Comparison of ENCODE assay signal across 20 cellular contexts in the genomic region with DNA sequence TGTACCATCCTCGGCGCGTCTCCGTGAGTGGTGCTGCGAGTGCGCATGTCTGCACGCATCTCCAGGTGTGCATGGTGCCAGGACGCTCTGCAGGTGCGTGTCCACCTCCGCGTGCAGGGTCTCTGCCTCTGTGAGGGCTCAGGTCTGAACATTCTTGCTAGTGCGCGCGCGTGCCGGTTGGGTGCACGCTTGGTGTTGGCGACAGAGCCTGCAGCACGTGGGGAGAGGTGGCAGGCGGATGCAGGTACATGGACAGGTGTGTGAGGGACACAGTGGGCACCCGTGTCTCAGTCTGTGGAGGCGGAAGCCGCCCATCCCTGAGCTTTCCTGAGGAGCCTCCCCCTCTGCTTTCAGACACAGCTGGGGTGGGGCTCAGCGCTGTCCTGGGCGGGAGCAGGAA. TPM values are rescaled to one million over a fixed set of nuclear protein-coding genes. Genes with fewer than 3 reads are reported as not detected.
DNase-seq lines count a peak whose midpoint lies in the region; ATAC-seq, FAIRE-seq and TF ChIP-seq lines count a peak whose summit lies in the region.
"Had no signal": no experiment of that assay in that cellular context is flagged by ENCODE, and none has a peak within 500 bp of the region (broad histone marks: within the 10 kb centered on the region; RNA-seq: fewer than 3 reads in every experiment).

No MANE protein-coding gene starts in this region.

- 14% methylated on average over 25 of the region's 25 CpGs for WGBS in K562 (ENCODE audit: insufficient coverage, low coverage, missing lambda C conversion rate)

- no peaks in the 10 kb centered on the region for H3K9me1 ChIP-seq in K562 (ENCODE audit: control insufficient read depth, insufficient read depth, low read length)

- BruUV-seq in K562 (replicated peaks; lab: Mats Ljungman, UMichigan), result no TSS peak

- no peak for TF ChIP-seq EP300 in K562 (IDR thresholded peaks at IDR 0.05; ENCODE audit: low read length)

- H3K9ac ChIP-seq in K562 (ENCODE audit: insufficient read depth in 1 of 2, low read depth in 2 of 2, low read length in 2 of 2), result 0 out of 4 replicates have a peak overlapping the region, but pooled peaks of 1 of the 2 experiments have one; percentile 5

- peak; percentile 5 for DNase-seq in stimulated activated CD4-positive, alpha-beta T cell treated with anti-CD3 and anti-CD28 coated beads, Interleukin-15, amount 100 ng/mL, for 24 hours
- no peak for DNase-seq in stimulated activated CD4-positive, alpha-beta T cell treated with anti-CD3 and anti-CD28 coated beads, Interleukin-1b, Interleukin-23, amount 100 ng/mL, for 48 hours
- DNase-seq in K562 (ENCODE audit: extremely low read depth in 1 of 4, low spot score in 3 of 4), result no peak
- DNase-seq in mucosa of descending colon, result no peak
- DNase-seq in GM03348 (ENCODE audit: low spot score), result no peak
- DNase-seq in NCI-H524 treated with DMSO at 0.1 percent for 48 hours (lab: John Stamatoyannopoulos, UW), result no peak
- DNase-seq: BE2C; CD4-positive, alpha-beta memory T cell; DMS79; GOT3 had no signal

- ATAC-seq in K562 (no peak), mucosa of descending colon (peak; percentile 17), HG03432 (IDR thresholded peaks at IDR 0.05; ENCODE audit: unreplicated experiment) (no peak)
- ATAC-seq: HepG2 had no signal

- POLR2A ChIA-PET in K562 (lab: Yijun Ruan, JAX), result no interaction called here

- no peak overlapping the region for H3K27ac ChIP-seq in K562 (ENCODE audit: extremely low read depth, low read depth, low read length)
- H3K27ac ChIP-seq: C4-2B had no signal

- H3K9me3 ChIP-seq in K562 (replicated peaks; ENCODE audit: control insufficient read depth, insufficient read depth, low read depth, low read length) (no peaks in the 10 kb centered on the region), mucosa of descending colon (no peaks in the 10 kb centered on the region)
- H3K9me3 ChIP-seq: BE2C, HAP-1 had no signal

- intact Hi-C loops in K562 (cut with micrococcal nuclease), result no loop called here
- intact Hi-C loops in mucosa of descending colon (cut with DNase I, micrococcal nuclease), result no loop called here

- TF ChIP-seq RAD21 in K562 (CRISPR knock-in tag; conservative IDR thresholded peaks at IDR 0.05 in 1 of 2, IDR thresholded peaks at IDR 0.05 in 1 of 2), result no peak

- no peaks in the 10 kb centered on the region for H3K36me3 ChIP-seq in K562 (ENCODE audit: control insufficient read depth, insufficient read depth, low read length)
- no peaks in the 10 kb centered on the region for H3K36me3 ChIP-seq in mucosa of descending colon (ENCODE audit: low read depth)
- H3K36me3 ChIP-seq: BE2C, HAP-1 had no signal

- CTCF ChIA-PET in K562 (lab: Yijun Ruan, JAX; ENCODE audit: low intra/inter-chr PET ratio), result no interaction called here

- H3K4me3 ChIP-seq in K562 (no peak overlapping the region), mucosa of descending colon (no peak overlapping the region)
- H3K4me3 ChIP-seq: HAP-1 had no signal

- H3K79me2 ChIP-seq in K562 (ENCODE audit: control insufficient read depth, insufficient read depth, low read length), result no peaks in the 10 kb centered on the region

- H3K4me1 ChIP-seq in K562 (replicated peaks in 1 of 2; ENCODE audit: control insufficient read depth in 2 of 2, insufficient read depth in 2 of 2, low read length in 2 of 2), result peaks cover 0 to 5% of the 10 kb centered on the region in 2 experiments; a peak in 1 of 5 replicates
- H3K4me1 ChIP-seq in mucosa of descending colon (ENCODE audit: low read depth), result no peaks in the 10 kb centered on the region
- H3K4me1 ChIP-seq: BE2C, HAP-1 had no signal

- no peak for FAIRE-seq in K562 (lab: Jason Lieb, UNC)
- FAIRE-seq: A204.1, G401.6, GM12892, GM19239, HepG2 had no signal

- no peak for TF ChIP-seq POLR2A in K562 (conservative IDR thresholded peaks at IDR 0.05)

- peaks cover 0 to 5% of the 10 kb centered on the region in 2 experiments; a peak in 2 of 5 replicates for H3K27me3 ChIP-seq in K562 (ENCODE audit: control insufficient read depth in 2 of 2, insufficient read depth in 2 of 2, low read length in 2 of 2)
- H3K27me3 ChIP-seq: BE2C had no signal

- no peak overlapping the region for H2AFZ ChIP-seq in K562 (ENCODE audit: low read depth, low read length)

- H4K20me1 ChIP-seq in K562 (replicated peaks; ENCODE audit: control insufficient read depth, insufficient read depth, low read length), result no peaks in the 10 kb centered on the region; the same call in 1 of the 2 replicates

- TF ChIP-seq CTCF in K562 (IDR thresholded peaks at IDR 0.05 in 2 of 3, conservative IDR thresholded peaks at IDR 0.05 in 1 of 3; ENCODE audit: insufficient read depth in 2 of 3, low read depth in 1 of 3, low read length in 3 of 3), result no peak
- TF ChIP-seq CTCF in mucosa of descending colon (IDR thresholded peaks at IDR 0.05), result no peak

- no peak overlapping the region for H3K4me2 ChIP-seq in K562 (ENCODE audit: insufficient read depth, low read length)

- in situ Hi-C loops in K562 (cut with MboI), result no loop called here

RNA-seq across cellular contexts. Expression of gene OR10H2, which starts 4.9 kb away (rescaled TPM):
- not detected in 2 replicates for total RNA-seq in K562 (2011; cell fraction: chromatin; rRNA removed; ENCODE audit: low replicate concordance)
- total RNA-seq in K562 (2011; cell fraction: nucleolus; rRNA removed), result not detected in 2 replicates
- not detected in 2 replicates for total RNA-seq in K562 (2011; cell fraction: nucleoplasm; rRNA removed)
- total RNA-seq in K562 (2014; rRNA removed) (not detected in 2 replicates), K562 (2014; rRNA removed; fragmentation: Illumina TruSeq; extraction: Trizol) (not detected in 2 replicates), K562 (2015; rRNA removed; fragmentation: Illumina TruSeq; extraction: Trizol) (not detected in 2 replicates), K562 (2021) (not detected in 2 replicates), mucosa of descending colon (not detected)
- polyA plus RNA-seq in K562 (2011; rRNA removed) (not detected in 2 replicates), K562 (2014; fragmentation: Illumina TruSeq; extraction: Trizol) (not detected in 2 replicates), K562 (2014; fragmentation: Nextera tagmentation; extraction: Ambion mirVana) (not detected), K562 (2014; rRNA removed) (not detected in 2 replicates)
- polyA plus RNA-seq in K562 (2011; cell fraction: cytosol; rRNA removed), result not detected in 2 replicates
- polyA plus RNA-seq in K562 (2011; cell fraction: nucleus; rRNA removed), result not detected in 2 replicates
- not detected in 2 replicates for polyA plus RNA-seq in K562 (2012)
- not detected in 2 replicates for polyA minus RNA-seq in K562 (2011; rRNA and poly(A)+ RNA removed)
- polyA minus RNA-seq in K562 (2011; cell fraction: cytosol; rRNA and poly(A)+ RNA removed), result not detected in 2 replicates
- not detected in 2 replicates for polyA minus RNA-seq in K562 (2011; cell fraction: nucleus; rRNA and poly(A)+ RNA removed)
- total RNA-seq: CD4-positive, alpha-beta memory T cell; HepG2; HT1080 had no signal
- polyA plus RNA-seq: AG04450; CD4-positive, alpha-beta memory T cell; HepG2 had no signal

RNA-seq across cellular contexts. Expression of gene OR10H3, which starts 14.8 kb away (rescaled TPM):
- total RNA-seq in K562 (2011; cell fraction: chromatin; rRNA removed; ENCODE audit: low replicate concordance), result not detected in 2 replicates
- not detected in 2 replicates for total RNA-seq in K562 (2011; cell fraction: nucleolus; rRNA removed)
- total RNA-seq in K562 (2011; cell fraction: nucleoplasm; rRNA removed), result not detected in 2 replicates
- total RNA-seq in K562 (2014; rRNA removed), result not detected in 2 replicates
- not detected in 2 replicates for total RNA-seq in K562 (2014; rRNA removed; fragmentation: Illumina TruSeq; extraction: Trizol)
- not detected in 2 replicates for total RNA-seq in K562 (2015; rRNA removed; fragmentation: Illumina TruSeq; extraction: Trizol)
- total RNA-seq in K562 (2021), result not detected in 2 replicates
- not detected in 2 replicates for polyA plus RNA-seq in K562 (2011; rRNA removed)
- polyA plus RNA-seq in K562 (2011; cell fraction: cytosol; rRNA removed), result not detected in 2 replicates
- not detected in 2 replicates for polyA plus RNA-seq in K562 (2011; cell fraction: nucleus; rRNA removed)
- polyA plus RNA-seq in K562 (2012), result not detected in 2 replicates
- polyA plus RNA-seq in K562 (2014; fragmentation: Illumina TruSeq; extraction: Trizol), result not detected in 2 replicates
- polyA plus RNA-seq in K562 (2014; fragmentation: Nextera tagmentation; extraction: Ambion mirVana), result not detected
- polyA plus RNA-seq in K562 (2014; rRNA removed), result not detected in 2 replicates
- polyA minus RNA-seq in K562 (2011; rRNA and poly(A)+ RNA removed), result not detected in 2 replicates
- polyA minus RNA-seq in K562 (2011; cell fraction: cytosol; rRNA and poly(A)+ RNA removed), result not detected in 2 replicates
- not detected in 2 replicates for polyA minus RNA-seq in K562 (2011; cell fraction: nucleus; rRNA and poly(A)+ RNA removed)
- total RNA-seq in mucosa of descending colon, result not detected
- total RNA-seq: CD4-positive, alpha-beta memory T cell; HepG2; HT1080 had no signal
- polyA plus RNA-seq: AG04450; CD4-positive, alpha-beta memory T cell; HepG2 had no signal

RNA-seq across cellular contexts. Expression of gene CYP4F12, which starts 50.1 kb away (rescaled TPM):
- not detected in 2 replicates for total RNA-seq in K562 (2011; cell fraction: chromatin; rRNA removed; ENCODE audit: low replicate concordance)
- total RNA-seq in K562 (2011; cell fraction: nucleolus; rRNA removed), result not detected in 2 replicates
- total RNA-seq in K562 (2011; cell fraction: nucleoplasm; rRNA removed), result not detected in 2 replicates
- not detected in 2 replicates for total RNA-seq in K562 (2014; rRNA removed)
- total RNA-seq in K562 (2014; rRNA removed; fragmentation: Illumina TruSeq; extraction: Trizol), result not detected in 2 replicates
- total RNA-seq in K562 (2015; rRNA removed; fragmentation: Illumina TruSeq; extraction: Trizol), result not detected in 2 replicates
- total RNA-seq in K562 (2021), result not detected in 2 replicates
- not detected in 2 replicates for polyA plus RNA-seq in K562 (2011; rRNA removed)
- not detected in 2 replicates for polyA plus RNA-seq in K562 (2011; cell fraction: cytosol; rRNA removed)
- polyA plus RNA-seq in K562 (2011; cell fraction: nucleus; rRNA removed), result not detected in 2 replicates
- 0.06 TPM in 1 of 2 replicates, not detected in the other for polyA plus RNA-seq in K562 (2012)
- not detected in 2 replicates for polyA plus RNA-seq in K562 (2014; fragmentation: Illumina TruSeq; extraction: Trizol)
- polyA plus RNA-seq in K562 (2014; fragmentation: Nextera tagmentation; extraction: Ambion mirVana), result not detected
- not detected in 2 replicates for polyA plus RNA-seq in K562 (2014; rRNA removed)
- not detected in 2 replicates for polyA minus RNA-seq in K562 (2011; rRNA and poly(A)+ RNA removed)
- not detected in 2 replicates for polyA minus RNA-seq in K562 (2011; cell fraction: cytosol; rRNA and poly(A)+ RNA removed)
- polyA minus RNA-seq in K562 (2011; cell fraction: nucleus; rRNA and poly(A)+ RNA removed), result not detected in 2 replicates
- 100 to 1,000 TPM in 1 of 3 donors, 10 to 100 TPM in 2; 62.8 to 179 (median 70.5) TPM for total RNA-seq in mucosa of descending colon
- total RNA-seq: HT1080 had no signal
- polyA plus RNA-seq: AG04450 had no signal

Comparison
In these comparisons a context has a peak if more than half of its experiments do, and no peak if none do; other contexts are left out.
1. RNA of gene CYP4F12, which starts 50.1 kb away (total RNA-seq): 62.8 to 179 TPM in mucosa of descending colon; not detected in K562; every median in the first group is over 10 times any median in the second.